ENCODE assay signal across 8 cellular contexts in the genomic region with DNA sequence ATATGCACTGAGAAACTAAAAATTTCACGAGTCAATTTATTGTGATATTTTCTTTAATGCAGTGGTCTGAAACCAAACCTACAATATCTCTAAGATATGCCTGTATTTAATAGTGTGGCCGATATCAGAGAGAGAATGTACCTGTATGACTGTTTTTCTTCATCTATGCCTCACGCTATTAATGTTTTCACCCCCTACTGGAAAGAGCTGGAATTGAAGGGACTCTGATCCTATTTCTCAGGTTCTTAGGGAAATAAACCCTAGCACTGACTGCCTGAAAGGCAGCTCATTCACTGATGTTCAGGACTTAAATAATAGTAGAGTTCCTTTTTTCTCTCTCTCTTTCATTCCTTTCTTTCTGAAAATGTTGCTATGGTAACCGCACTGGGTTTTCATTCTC.
DNase-seq lines count a peak whose midpoint lies in the region; ATAC-seq and TF ChIP-seq lines count a peak whose summit lies in the region.

No MANE protein-coding gene starts in this region.

- no peak overlapping the region for H3K27ac Mint-ChIP-seq in H9

- no peak overlapping the region for H2BK12ac ChIP-seq in H9 (ENCODE audit: insufficient read length, low read depth, low read length)

- H2AFZ ChIP-seq in H9 (ENCODE audit: low read length): no peak overlapping the region
- no peak overlapping the region for H2AFZ ChIP-seq in hepatocyte

- no peaks in the 10 kb centered on the region for H3K4me1 ChIP-seq in DOHH2 (ENCODE audit: control insufficient read depth, low read length)
- H3K4me1 ChIP-seq in H9 (ENCODE audit: insufficient read depth, low read length): no peaks in the 10 kb centered on the region
- H3K4me1 ChIP-seq in hepatocyte (ENCODE audit: insufficient read depth): no peaks in the 10 kb centered on the region

- no peaks in the 10 kb centered on the region for H4K20me1 ChIP-seq in DOHH2 (ENCODE audit: control insufficient read depth, insufficient read depth, low read depth, low read length)
- no peaks in the 10 kb centered on the region for H4K20me1 ChIP-seq in H9 (ENCODE audit: control insufficient read depth, insufficient read depth, insufficient read length)
- no peaks in the 10 kb centered on the region for H4K20me1 ChIP-seq in hepatocyte (ENCODE audit: insufficient read depth, poor library complexity, severe bottlenecking)

- no peak overlapping the region for H3K56ac ChIP-seq in H9 (ENCODE audit: insufficient read length, low read depth, low read length)

- DNase-seq in H9 (no peak), NCI-H82 (lab: John Stamatoyannopoulos, UW) (peak; percentile 72), hepatocyte (ENCODE audit: low spot score) (peak; percentile 7), NCI-H2171 treated with DMSO at 0.1 percent for 48 hours (lab: John Stamatoyannopoulos, UW) (no peak), Right ventricle myocardium superior (no peak), ureter (ENCODE audit: low spot score) (no peak)

- no peaks in the 10 kb centered on the region for H3K23me2 ChIP-seq in H9 (ENCODE audit: insufficient read length, low read depth, low read length, poor library complexity, severe bottlenecking)

- no peaks in the 10 kb centered on the region for H3K27me3 Mint-ChIP-seq in H9 (ENCODE audit: low read depth)

- no peak overlapping the region for H2BK20ac ChIP-seq in H9 (ENCODE audit: low read depth, low read length, poor library complexity, severe bottlenecking)

- no peak overlapping the region for H3K4ac ChIP-seq in H9 (ENCODE audit: low read depth, low read length)

- no peaks in the 10 kb centered on the region for H3F3A ChIP-seq in DOHH2 (ENCODE audit: control insufficient read depth, insufficient read depth)

- peaks cover 0 to 8% (median 4%) of the 10 kb centered on the region in 3 experiments; a peak in 2 of 7 replicates for H3K36me3 Mint-ChIP-seq in H9 (ENCODE audit: insufficient read depth in 1 of 3, low read depth in 3 of 3)

- no peak overlapping the region for H2AK5ac ChIP-seq in H9 (ENCODE audit: insufficient read length, low read length)

- TF ChIP-seq CTCF in DOHH2 (IDR thresholded peaks at IDR 0.05; ENCODE audit: low read depth, low read length, poor library complexity, severe bottlenecking) (peak; percentile 62), H9 (conservative IDR thresholded peaks at IDR 0.05) (peak; percentile 77), hepatocyte (IDR thresholded peaks at IDR 0.05; ENCODE audit: poor library complexity) (peak; percentile 25)

- H3K4me3 ChIP-seq in DOHH2 (ENCODE audit: low read length) (no peak overlapping the region), hepatocyte (no peak overlapping the region)

- WGBS in H9 (ENCODE audit: extremely low coverage, insufficient read length, low lambda C conversion rate): no CpG with 5 or more reads among the region's 4 CpGs
- WGBS in hepatocyte (ENCODE audit: low lambda C conversion rate, missing lambda C conversion rate): 49% methylated on average over 4 of the region's 4 CpGs

- no peak overlapping the region for H4K5ac ChIP-seq in H9 (ENCODE audit: insufficient read length, low read depth, low read length)

- no peak overlapping the region for H2BK15ac ChIP-seq in H9 (ENCODE audit: low read depth, low read length)

- H3K9me3 ChIP-seq in DOHH2 (ENCODE audit: control insufficient read depth, insufficient read depth, low read length): no peaks in the 10 kb centered on the region
- H3K9me3 ChIP-seq in H9 (ENCODE audit: control insufficient read depth, low read depth, low read length): no peaks in the 10 kb centered on the region
- H3K9me3 ChIP-seq in hepatocyte (ENCODE audit: low read depth): no peaks in the 10 kb centered on the region

- H3K36me3 ChIP-seq in DOHH2 (ENCODE audit: control insufficient read depth, low read length) (no peaks in the 10 kb centered on the region), hepatocyte (replicated peaks; ENCODE audit: insufficient read depth, low read depth) (no peaks in the 10 kb centered on the region)

- H3K9me3 Mint-ChIP-seq in H9: peaks cover 0 to 9% of the 10 kb centered on the region in 2 experiments; a peak in 3 of 5 replicates

- no peak overlapping the region for H3K27ac ChIP-seq in DOHH2 (ENCODE audit: low read depth, low read length)
- no peak overlapping the region for H3K27ac ChIP-seq in H9 (ENCODE audit: insufficient read length, low read depth, low read length)
- no peak overlapping the region for H3K27ac ChIP-seq in hepatocyte

- H3K9me2 ChIP-seq in DOHH2 (replicated peaks; ENCODE audit: control insufficient read depth, low read length) (no peaks in the 10 kb centered on the region), hepatocyte (replicated peaks; ENCODE audit: insufficient read depth) (no peaks in the 10 kb centered on the region)

- H3T11ph ChIP-seq in H9 (ENCODE audit: low read length): no peak overlapping the region

- no peak overlapping the region for H3K18ac ChIP-seq in H9 (ENCODE audit: insufficient read length, low read depth, low read length)

- intact Hi-C loops in Right ventricle myocardium superior (cut with DNase I): no loop called here

- H3K79me2 ChIP-seq in DOHH2 (ENCODE audit: control insufficient read depth, low read length) (no peaks in the 10 kb centered on the region), H9 (ENCODE audit: insufficient read depth, low read length) (no peaks in the 10 kb centered on the region), hepatocyte (no peaks in the 10 kb centered on the region)

- no peak overlapping the region for H3K14ac ChIP-seq in H9 (ENCODE audit: insufficient read depth, low read length)

- H4K8ac ChIP-seq in H9 (replicated peaks; ENCODE audit: insufficient read length, low read depth, low read length): no peak overlapping the region

- no peak overlapping the region for H2BK5ac ChIP-seq in H9 (ENCODE audit: insufficient read length, low read length)

- H3K79me1 ChIP-seq in H9 (ENCODE audit: insufficient read depth, low read depth, low read length, poor library complexity, severe bottlenecking): no peaks in the 10 kb centered on the region

- H3K23ac ChIP-seq in H9 (ENCODE audit: insufficient read length, low read depth, low read length): no peak overlapping the region

- H3K27me3 ChIP-seq in DOHH2 (ENCODE audit: control insufficient read depth, low read length) (no peaks in the 10 kb centered on the region), H9 (ENCODE audit: insufficient read depth, low read length) (no peaks in the 10 kb centered on the region), hepatocyte (no peaks in the 10 kb centered on the region)

- H2BK120ac ChIP-seq in H9 (ENCODE audit: low read depth, low read length, poor library complexity, severe bottlenecking): no peak overlapping the region

- H3K4me2 ChIP-seq in DOHH2 (ENCODE audit: low read length) (no peak overlapping the region), H9 (ENCODE audit: insufficient read depth, insufficient read length, low read length) (no peak overlapping the region), hepatocyte (no peak overlapping the region)

- no peak overlapping the region for H4K91ac ChIP-seq in H9 (ENCODE audit: insufficient read length, low read depth, low read length)

- no peaks in the 10 kb centered on the region for H3K4me1 Mint-ChIP-seq in H9

- H3K9ac ChIP-seq in H9 (ENCODE audit: extremely low read depth, insufficient read length, low read length): no peak overlapping the region

- H3K4me3 Mint-ChIP-seq in H9: no peak overlapping the region

- ATAC-seq in GM21423 (IDR thresholded peaks at IDR 0.05; ENCODE audit: unreplicated experiment) (no peak), Right ventricle myocardium superior (ENCODE audit: poor library complexity) (no peak)

Comparison
In these comparisons a context has a peak if more than half of its experiments do, and no peak if none do; other contexts are left out.
1. CTCF ChIP-seq: peak in every context shown above with its lines; median percentile 77 in H9; 62 in DOHH2; 25 in hepatocyte.
2. DNase-seq: peak in NCI-H82 (single experiment) and hepatocyte (single experiment); none in H9 (single experiment), NCI-H2171 treated with DMSO at 0.1 percent for 48 hours (single experiment), Right ventricle myocardium superior (single experiment) and ureter (single experiment).